8 cellular contexts compared by ENCODE assay signal in the genomic region with DNA sequence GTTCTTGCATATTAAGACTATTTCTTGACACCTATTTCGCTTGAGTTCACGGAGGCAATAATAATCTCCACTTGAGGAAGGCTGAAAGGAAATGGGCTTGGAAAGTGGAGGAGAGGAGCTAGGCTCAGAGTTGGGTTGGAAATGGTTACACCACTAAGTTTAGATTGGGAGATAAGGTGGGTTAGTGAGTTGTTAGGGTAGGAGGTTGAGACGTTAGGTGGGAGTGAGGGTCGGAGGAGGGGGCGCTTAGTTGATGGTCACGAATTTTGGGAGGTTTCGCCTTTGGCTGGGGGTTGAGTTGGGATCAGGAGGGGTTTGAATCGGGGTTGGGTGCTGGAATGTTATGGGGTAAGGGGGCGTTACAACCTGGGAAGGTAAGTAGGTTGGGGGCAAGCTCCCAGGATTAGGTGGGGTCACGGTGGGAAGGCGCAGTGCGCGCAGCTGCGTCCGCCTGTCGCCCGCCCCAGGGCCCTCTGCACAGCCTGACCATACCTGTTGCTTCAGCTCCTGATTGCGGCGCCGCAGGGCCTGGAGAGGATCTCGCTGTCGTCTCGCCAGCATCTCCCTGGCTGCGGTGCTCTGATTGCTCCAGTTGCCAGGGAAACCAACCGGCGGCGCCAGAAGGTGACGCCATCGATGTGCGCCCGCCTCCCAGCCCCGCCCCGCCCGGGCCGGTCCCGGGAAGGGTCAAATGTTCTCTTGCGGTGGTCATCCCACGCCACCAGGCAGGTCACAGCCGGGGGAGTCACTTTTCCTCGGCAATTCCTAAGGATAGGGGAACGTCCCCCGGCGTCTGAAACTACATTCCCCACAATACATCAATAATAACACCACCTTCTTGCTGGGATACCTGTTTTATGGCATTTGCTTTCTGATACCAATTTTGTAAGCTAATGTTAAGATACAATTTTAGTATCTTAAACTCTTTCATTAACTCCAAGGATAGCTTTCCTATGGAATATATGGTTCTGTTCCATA. TPM values are rescaled to one million over a fixed set of nuclear protein-coding genes. Genes with fewer than 3 reads are reported as not detected.
A peak's percentile ranks its signal among the peaks of the same experiment; 100 is the strongest.
DNase-seq lines count a peak whose midpoint lies in the region; ATAC-seq and TF ChIP-seq lines count a peak whose summit lies in the region.

A gene (minus strand): TSS at position 606 of the 978 bp plus-strand sequence. CDS start 45 bp downstream, at position 561.

- H3K79me2 ChIP-seq in mammary epithelial cell (ENCODE audit: insufficient read depth, low read length): no peaks in the 10 kb centered on the region

- intact Hi-C loops in mammary epithelial cell (cut with micrococcal nuclease): loop anchor here (2.0 kb wide), 1 partner anchor 14 kb away; no protein-coding TSS in a partner anchor

- H3K4me3 ChIP-seq in AG04450 (ENCODE audit: low read depth, low read length) (peak within 1 kb of the TSS; percentile 89), WI38 (ENCODE audit: low read depth, low read length) (peak within 1 kb of the TSS; percentile 67), mammary epithelial cell (replicated peaks in 1 of 3; ENCODE audit: insufficient read depth in 1 of 3, low read depth in 2 of 3, low read length in 3 of 3) (peak within 1 kb of the TSS; percentile 71 to 86 (median 84))

- H3K4me1 Mint-ChIP-seq in immature natural killer cell: peaks cover 13 to 24% of the 10 kb centered on the region in 2 donors

- TF ChIP-seq CTCF in AG04450 (IDR thresholded peaks at IDR 0.05; ENCODE audit: low read depth, low read length) (no peak), WI38 (IDR thresholded peaks at IDR 0.05; ENCODE audit: low read depth, low read length) (no peak), mammary epithelial cell (conservative IDR thresholded peaks at IDR 0.05 in 1 of 2, IDR thresholded peaks at IDR 0.05 in 1 of 2; ENCODE audit: extremely low read depth in 1 of 2, insufficient read depth in 1 of 2, low read depth in 1 of 2, low read length in 2 of 2) (no peak)

- ATAC-seq in GM18870 (IDR thresholded peaks at IDR 0.05; ENCODE audit: unreplicated experiment) (peak; percentile 85), HG03097 (IDR thresholded peaks at IDR 0.05; ENCODE audit: low FRiP score, unreplicated experiment) (peak; percentile 83)

- peak within 1 kb of the TSS; percentile 39 to 95 (median 86) for H3K27ac Mint-ChIP-seq in immature natural killer cell

- peak within 1 kb of the TSS; percentile 78 to 95 (median 89) for H3K4me3 Mint-ChIP-seq in immature natural killer cell

- in situ Hi-C loops in mammary epithelial cell (cut with MboI; ENCODE audit: low sequenced_read_pairs in 2 of 2): no loop called here

- peaks cover 18% of the 10 kb centered on the region for H3K4me1 ChIP-seq in mammary epithelial cell (ENCODE audit: insufficient read depth, low read length)

- H4K20me1 ChIP-seq in mammary epithelial cell (ENCODE audit: insufficient read depth, low read length): no peaks in the 10 kb centered on the region

- peak within 1 kb of the TSS; percentile 98 for H3K4me2 ChIP-seq in mammary epithelial cell (ENCODE audit: insufficient read depth, low read depth, low read length)

- peak within 1 kb of the TSS; percentile 98 for H2AFZ ChIP-seq in mammary epithelial cell (ENCODE audit: low read depth, low read length)

- BruUV-seq in mammary epithelial cell (replicated peaks; lab: Mats Ljungman, UMichigan): no TSS peak

- H3K27me3 Mint-ChIP-seq in immature natural killer cell (ENCODE audit: low read depth in 3 of 3): peaks cover 9 to 19% (median 15%) of the 10 kb centered on the region in 3 donors

- peak within 1 kb of the TSS; percentile 89 for H3K9ac ChIP-seq in mammary epithelial cell (ENCODE audit: insufficient read depth, low read length)

- H3K27me3 ChIP-seq in AG04450 (ENCODE audit: control insufficient read depth, insufficient read depth, low read length) (no peaks in the 10 kb centered on the region), mammary epithelial cell (ENCODE audit: insufficient read depth, low read length) (no peaks in the 10 kb centered on the region)

- H3K27ac ChIP-seq in AG04450 (ENCODE audit: low read depth, low read length) (no peak within 1 kb of the TSS), mammary epithelial cell (ENCODE audit: insufficient read depth, low read depth, low read length) (peak within 1 kb of the TSS; percentile 92)

- dilution Hi-C loops in mammary epithelial cell (cut with HindIII; ENCODE audit: low sequenced_read_pairs): no loop called here

- peaks cover 0 to 7% (median 0%) of the 10 kb centered on the region in 3 donors for H3K36me3 Mint-ChIP-seq in immature natural killer cell

- POLR2A ChIA-PET in AG04450 (lab: Yijun Ruan, JAX): no interaction called here

- DNase-seq in AG04450 (ENCODE audit: low read depth, low spot score) (peak; percentile 44), NCI-H2171 (lab: John Stamatoyannopoulos, UW) (peak; percentile 74), mammary epithelial cell (peak; percentile 81), immature natural killer cell (peak; percentile 83 to 85 (median 83)), smooth muscle cell of the brain vasculature (ENCODE audit: low read depth, low spot score) (peak; percentile 46)

- H3K9me3 ChIP-seq in AG04450 (ENCODE audit: control insufficient read depth, insufficient read depth, low read length) (no peaks in the 10 kb centered on the region), mammary epithelial cell (replicated peaks; ENCODE audit: insufficient read depth, low read length) (no peaks in the 10 kb centered on the region)

- H3K9me3 Mint-ChIP-seq in immature natural killer cell: no peaks in the 10 kb centered on the region

- CTCF ChIA-PET in AG04450 (lab: Charles Lee): no interaction called here
- CTCF ChIA-PET in mammary epithelial cell (lab: Charles Lee; ENCODE audit: low non-redundant PET): no interaction called here

- H3K36me3 ChIP-seq in mammary epithelial cell (ENCODE audit: insufficient read depth, low read length): peaks cover 4% of the 10 kb centered on the region

- WGBS in mammary epithelial cell (ENCODE audit: low coverage, missing lambda C conversion rate): 7% methylated on average over 12 of the region's 43 CpGs

RNA-seq across cellular contexts. Expression of the gene that starts here (rescaled TPM):
- polyA plus RNA-seq in AG04450 (2011; rRNA removed): 3.7 and 5.4 TPM in 2 replicates
- polyA minus RNA-seq in AG04450 (2011; rRNA and poly(A)+ RNA removed): 1.6 and 2.2 TPM in 2 replicates
- 1 to 10 TPM; 5.7 to 7.8 TPM for total RNA-seq in mammary epithelial cell
- 2.9 TPM for polyA plus RNA-seq in mammary epithelial cell
- 2.1 TPM for polyA minus RNA-seq in mammary epithelial cell
- polyA plus RNA-seq in immature natural killer cell: not detected

Comparison
In these comparisons a context has a peak if more than half of its experiments do, and no peak if none do; other contexts are left out.
1. Peak in DNase-seq in immature natural killer cell; RNA of the gene not detected or under 1 TPM.